ENCODE assay signal across 8 cellular contexts in the genomic region with DNA sequence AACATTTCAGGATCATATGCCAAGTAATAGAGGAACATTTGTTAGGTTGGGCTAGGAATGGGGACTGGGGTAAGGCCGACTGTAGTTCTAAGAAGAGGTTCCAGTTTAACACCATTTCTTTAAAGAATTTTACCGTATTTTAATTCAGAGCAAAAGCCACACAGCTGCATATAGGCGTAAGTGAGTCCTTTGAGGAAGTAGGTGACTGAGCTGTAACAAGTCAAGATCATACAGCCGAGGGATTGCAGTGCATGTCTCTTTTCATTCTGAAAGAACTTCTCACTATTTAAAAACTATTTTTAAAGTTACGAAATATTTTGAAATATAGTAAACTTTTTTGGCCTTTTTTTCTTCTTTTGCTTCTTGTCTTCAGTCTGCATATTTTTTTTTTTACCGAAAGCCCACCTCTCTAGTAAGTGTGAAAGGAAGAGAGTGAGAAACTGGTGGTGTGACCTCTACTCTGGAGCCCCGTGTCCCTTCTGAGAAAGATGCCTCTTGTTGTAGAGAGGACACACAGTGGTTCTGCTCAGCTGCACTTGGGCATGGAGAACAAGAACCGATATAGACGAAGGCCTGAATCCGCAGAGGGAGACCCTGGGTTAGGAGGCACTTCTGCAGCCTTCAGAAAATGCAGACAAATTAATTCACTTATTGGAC. TPM values are rescaled to one million over a fixed set of nuclear protein-coding genes. Genes with fewer than 3 reads are reported as not detected.
A peak's percentile ranks its signal among the peaks of the same experiment; 100 is the strongest.
DNase-seq lines count a peak whose midpoint lies in the region; ATAC-seq and TF ChIP-seq lines count a peak whose summit lies in the region.
"Not testable (repeated sequence)": the region's sequence is repeated elsewhere in the genome, so short reads cannot be mapped to it uniquely, and the experiment has no call there.

No MANE protein-coding gene starts in this region.

- peak overlapping the region in 8 of 11 experiments; percentile 4 to 82 (median 51); a peak in 12 of 22 replicates for H3K4me2 ChIP-seq in BLaER1 treated with 17β-estradiol and CSF1 and Interleukin-3, amounts not matched to agents 10 nM and 100 nM

- H3K36me3 Mint-ChIP-seq in activated T-helper 17 cell treated with anti-CD3 and anti-CD28 coated beads, Interleukin-2, amount 50 U/mL, for 72 hours (ENCODE audit: low read depth), result peaks cover 62% of the 10 kb centered on the region
- H3K36me3 Mint-ChIP-seq in naive thymus-derived CD4-positive, alpha-beta T cell, result peaks cover 3 to 14% (median 3%) of the 10 kb centered on the region in 5 donors
- H3K36me3 Mint-ChIP-seq in stimulated activated memory B cell treated with anti-CD40 and anti-IgM and Interleukin-4, amounts not matched to agents 10 μg/mL and 1 μg/mL and 100 μg/mL, for 72 hours, result peaks cover 46% of the 10 kb centered on the region

- CTCF ChIA-PET in naive thymus-derived CD4-positive, alpha-beta T cell (lab: Charles Lee), result interaction anchor here (0.6 to 0.7 kb wide), 2 partner anchors 10 to 1105 kb away, joined by 3 to 5 read pairs; no protein-coding TSS in a partner anchor

- peaks cover 28 to 83% (median 50%) of the 10 kb centered on the region in 11 experiments; a peak in 19 of 22 replicates for H4K20me1 ChIP-seq in BLaER1 treated with 17β-estradiol and CSF1 and Interleukin-3, amounts not matched to agents 10 nM and 100 nM

- H3K4me3 ChIP-seq in BLaER1 treated with 17β-estradiol and CSF1 and Interleukin-3, amounts not matched to agents 10 nM and 100 nM; heart right ventricle; naive thymus-derived CD4-positive, alpha-beta T cell (ENCODE audit: low read length): not testable (repeated sequence)

- not testable (repeated sequence) for H3K27me3 ChIP-seq in BLaER1 treated with 17β-estradiol and CSF1 and Interleukin-3, amounts not matched to agents 10 nM and 100 nM; heart right ventricle; naive thymus-derived CD4-positive, alpha-beta T cell (ENCODE audit: control insufficient read depth in 2 of 2, insufficient read depth in 2 of 2, low read length in 2 of 2)

- DNase-seq in MV-4-11 (lab: John Stamatoyannopoulos, UW) (peak; percentile 78), SKM-1 treated with dmso at 0.1 percent for 144 hours (lab: John Stamatoyannopoulos, UW; ENCODE audit: unreplicated experiment) (peak; percentile 32)
- DNase-seq in heart right ventricle; naive thymus-derived CD4-positive, alpha-beta T cell: not testable (repeated sequence)

- H3K4me3 Mint-ChIP-seq in activated T-helper 17 cell treated with anti-CD3 and anti-CD28 coated beads, Interleukin-2, amount 50 U/mL, for 72 hours; stimulated activated memory B cell treated with anti-CD40 and anti-IgM and Interleukin-4, amounts not matched to agents 10 μg/mL and 1 μg/mL and 100 μg/mL, for 72 hours: not testable (repeated sequence)
- H3K4me3 Mint-ChIP-seq in naive thymus-derived CD4-positive, alpha-beta T cell, result peak overlapping the region in 1 of 10 donors; percentile 38

- TF ChIP-seq CTCF in heart right ventricle (IDR thresholded peaks at IDR 0.05), result not testable (repeated sequence)

- H3K4me1 Mint-ChIP-seq in activated T-helper 17 cell treated with anti-CD3 and anti-CD28 coated beads, Interleukin-2, amount 50 U/mL, for 72 hours, result peaks cover 26% of the 10 kb centered on the region
- peaks cover 27 to 59% (median 57%) of the 10 kb centered on the region in 7 donors for H3K4me1 Mint-ChIP-seq in naive thymus-derived CD4-positive, alpha-beta T cell
- peaks cover 54% of the 10 kb centered on the region for H3K4me1 Mint-ChIP-seq in stimulated activated memory B cell treated with anti-CD40 and anti-IgM and Interleukin-4, amounts not matched to agents 10 μg/mL and 1 μg/mL and 100 μg/mL, for 72 hours

- WGBS in heart right ventricle, 2 donors, result 76 to 80% methylated on average over 10 of the region's 10 CpGs

- not testable (repeated sequence) for H3K27me3 Mint-ChIP-seq in activated T-helper 17 cell treated with anti-CD3 and anti-CD28 coated beads, Interleukin-2, amount 50 U/mL, for 72 hours; naive thymus-derived CD4-positive, alpha-beta T cell; stimulated activated memory B cell treated with anti-CD40 and anti-IgM and Interleukin-4, amounts not matched to agents 10 μg/mL and 1 μg/mL and 100 μg/mL, for 72 hours

- H3K9me3 Mint-ChIP-seq in activated T-helper 17 cell treated with anti-CD3 and anti-CD28 coated beads, Interleukin-2, amount 50 U/mL, for 72 hours; naive thymus-derived CD4-positive, alpha-beta T cell; stimulated activated memory B cell treated with anti-CD40 and anti-IgM and Interleukin-4, amounts not matched to agents 10 μg/mL and 1 μg/mL and 100 μg/mL, for 72 hours: not testable (repeated sequence)

- H3K36me3 ChIP-seq in BLaER1 treated with 17β-estradiol and CSF1 and Interleukin-3, amounts not matched to agents 10 nM and 100 nM, result peaks cover 41 to 79% (median 66%) of the 10 kb centered on the region in 11 experiments
- peaks cover 0 to 27% (median 0%) of the 10 kb centered on the region in 9 donors for H3K36me3 ChIP-seq in heart right ventricle
- H3K36me3 ChIP-seq in naive thymus-derived CD4-positive, alpha-beta T cell (ENCODE audit: control insufficient read depth in 2 of 3, insufficient read depth in 3 of 3, low read length in 3 of 3), result not testable (repeated sequence)

- intact Hi-C loops in heart right ventricle (cut with DNase I); naive thymus-derived CD4-positive, alpha-beta T cell (cut with micrococcal nuclease): not testable (repeated sequence)

- peak; percentile 60 for ATAC-seq in GM19452 (IDR thresholded peaks at IDR 0.05; ENCODE audit: unreplicated experiment)
- not testable (repeated sequence) for ATAC-seq in activated T-helper 17 cell treated with anti-CD3 and anti-CD28 coated beads, Interleukin-2, amount 50 U/mL, for 72 hours (replicated peaks); heart right ventricle; stimulated activated memory B cell treated with anti-CD40 and anti-IgM and Interleukin-4, amounts not matched to agents 10 μg/mL and 1 μg/mL and 100 μg/mL, for 72 hours
- ATAC-seq in naive thymus-derived CD4-positive, alpha-beta T cell, result peak; percentile 78

- peak overlapping the region in 8 of 11 experiments; percentile 23 to 60 (median 46); a peak in 11 of 22 replicates for H3K9ac ChIP-seq in BLaER1 treated with 17β-estradiol and CSF1 and Interleukin-3, amounts not matched to agents 10 nM and 100 nM

- H3K4me1 ChIP-seq in BLaER1 treated with 17β-estradiol and CSF1 and Interleukin-3, amounts not matched to agents 10 nM and 100 nM, result peaks cover 5 to 46% (median 16%) of the 10 kb centered on the region in 10 experiments; a peak in 18 of 20 replicates
- H3K4me1 ChIP-seq in heart right ventricle, result peaks cover 0 to 53% (median 29%) of the 10 kb centered on the region in 9 donors
- not testable (repeated sequence) for H3K4me1 ChIP-seq in naive thymus-derived CD4-positive, alpha-beta T cell (ENCODE audit: control insufficient read depth in 2 of 2, insufficient read depth in 2 of 2, low read length in 2 of 2)

- H3K9me3 ChIP-seq in BLaER1 treated with 17β-estradiol and CSF1 and Interleukin-3, amounts not matched to agents 10 nM and 100 nM (replicated peaks in 1 of 11); heart right ventricle; naive thymus-derived CD4-positive, alpha-beta T cell (ENCODE audit: control insufficient read depth in 2 of 3, low read length in 3 of 3): not testable (repeated sequence)

- POLR2A ChIA-PET in naive thymus-derived CD4-positive, alpha-beta T cell (lab: Charles Lee), result not testable (repeated sequence)

- peak overlapping the region; percentile 54 for H3K27ac Mint-ChIP-seq in activated T-helper 17 cell treated with anti-CD3 and anti-CD28 coated beads, Interleukin-2, amount 50 U/mL, for 72 hours
- peak overlapping the region in 6 of 9 donors; percentile 21 to 77 (median 56) for H3K27ac Mint-ChIP-seq in naive thymus-derived CD4-positive, alpha-beta T cell
- peak overlapping the region; percentile 51 for H3K27ac Mint-ChIP-seq in stimulated activated memory B cell treated with anti-CD40 and anti-IgM and Interleukin-4, amounts not matched to agents 10 μg/mL and 1 μg/mL and 100 μg/mL, for 72 hours

- H3K27ac ChIP-seq in BLaER1 treated with 17β-estradiol and CSF1 and Interleukin-3, amounts not matched to agents 10 nM and 100 nM, result peak overlapping the region; percentile 34 to 69 (median 61)
- H3K27ac ChIP-seq in heart right ventricle, result peak overlapping the region in 8 of 10 donors; percentile 20 to 82 (median 44)
- H3K27ac ChIP-seq in naive thymus-derived CD4-positive, alpha-beta T cell (ENCODE audit: low read depth, low read length), result not testable (repeated sequence)

RNA-seq across cellular contexts. Expression of gene FAM120AOS, which starts 58.9 kb away (rescaled TPM):
- 10 to 100 TPM; 30.2 to 40.8 TPM for total RNA-seq in activated T-helper 17 cell treated with anti-CD3 and anti-CD28 coated beads, Interleukin-2, amount 50 U/mL, for 72 hours
- total RNA-seq in heart right ventricle, result 10 to 100 TPM; 28.8 to 39.9 (median 33.2) TPM
- polyA plus RNA-seq in heart right ventricle, result 10 to 100 TPM; 21.1 to 26.5 TPM
- total RNA-seq in naive thymus-derived CD4-positive, alpha-beta T cell, result 10 to 100 TPM; 36.7 to 49.5 (median 42.3) TPM
- 10 to 100 TPM; 54.8 to 62.1 TPM for polyA plus RNA-seq in naive thymus-derived CD4-positive, alpha-beta T cell
